In genomic region chr6:169115632-169116031, GRCh38 we compare ENCODE assay signal across 19 cellular contexts.
A peak's percentile ranks its signal among the peaks of the same experiment; 100 is the strongest.
DNase-seq lines count a peak whose midpoint lies in the region; ATAC-seq and TF ChIP-seq lines count a peak whose summit lies in the region.
"Had no signal": no experiment of that assay in that cellular context is flagged by ENCODE, and none has a peak within 500 bp of the region (broad histone marks: within the 10 kb centered on the region; RNA-seq: fewer than 3 reads in every experiment).

No MANE protein-coding gene starts in this region.

- ATAC-seq in HG03159 (IDR thresholded peaks at IDR 0.05; ENCODE audit: unreplicated experiment) (peak; percentile 46), GM21737 (IDR thresholded peaks at IDR 0.05; ENCODE audit: unreplicated experiment) (no peak)
- ATAC-seq: activated T-cell treated with anti-CD3 and anti-CD28 coated beads, Interleukin-2, amount 50 U/mL, for 4 hours; mucosa of descending colon had no signal

- H3K4me1 ChIP-seq in uterus (no peaks in the 10 kb centered on the region), sigmoid colon (no peaks in the 10 kb centered on the region)
- H3K4me1 ChIP-seq: colonic mucosa, heart right ventricle had no signal

- H3K27me3 ChIP-seq in uterus, result no peaks in the 10 kb centered on the region
- no peaks in the 10 kb centered on the region for H3K27me3 ChIP-seq in sigmoid colon
- H3K27me3 ChIP-seq: colonic mucosa, ovary, SJCRH30 had no signal

- no peak for TF ChIP-seq POLR2A in uterus (IDR thresholded peaks at IDR 0.05)
- no peak for TF ChIP-seq POLR2A in sigmoid colon (IDR thresholded peaks at IDR 0.05)

- H3K36me3 ChIP-seq in uterus, result no peaks in the 10 kb centered on the region
- H3K36me3 ChIP-seq in sigmoid colon, result no peaks in the 10 kb centered on the region
- H3K36me3 ChIP-seq: colonic mucosa, heart right ventricle, ovary, SJCRH30 had no signal

- no peak overlapping the region for H3K4me3 ChIP-seq in cardiac fibroblast (replicated peaks in 1 of 2; ENCODE audit: low read depth in 2 of 2, low read length in 2 of 2)
- no peak overlapping the region for H3K4me3 ChIP-seq in uterus
- no peak overlapping the region for H3K4me3 ChIP-seq in sigmoid colon
- H3K4me3 ChIP-seq: colonic mucosa, heart right ventricle, mucosa of descending colon, ovary, SJCRH30 had no signal

- DNase-seq in SIG-M5 treated with dmso at 0.1 percent for 504 hours (lab: John Stamatoyannopoulos, UW; ENCODE audit: unreplicated experiment) (peak; percentile 19), SIG-M5 (lab: John Stamatoyannopoulos, UW) (no peak), cardiac fibroblast (ENCODE audit: low read depth in 2 of 2) (peak; percentile 34 to 38), uterus (no peak), sigmoid colon (no peak)
- DNase-seq in activated CD8-positive, alpha-beta memory T cell treated with anti-CD3 and anti-CD28 coated beads, Interleukin-2, amount 50 U/mL, for 48 hours, result no peak
- DNase-seq: activated CD4-positive, alpha-beta T cell treated with anti-CD3 and anti-CD28 coated beads, Interleukin-2, amount 50 U/mL, for 1 hour; activated T-cell treated with anti-CD3 and anti-CD28 coated beads, Interleukin-2, amount 50 U/mL, for 4 hours; amniotic stem cell; CD4-positive, alpha-beta memory T cell; colonic mucosa; heart right ventricle; kidney glomerular epithelial cell; mucosa of descending colon; ovary; SJCRH30; stimulated activated CD4-positive, alpha-beta T cell treated with anti-CD3 and anti-CD28 coated beads, Interleukin-12 subunit alpha, Interleukin-12 subunit beta, amount 100 ng/mL, for 4 hours had no signal

- intact Hi-C loops in uterus (cut with DNase I; ENCODE audit: low total_unique reads) (no loop called here), sigmoid colon (cut with DNase I) (no loop called here)

- TF ChIP-seq EP300 in sigmoid colon (IDR thresholded peaks at IDR 0.05), result no peak

- 77 to 79% methylated on average over 3 of the region's 3 CpGs for WGBS in sigmoid colon, 2 donors

- H3K9me3 ChIP-seq in uterus, result no peaks in the 10 kb centered on the region
- no peaks in the 10 kb centered on the region for H3K9me3 ChIP-seq in sigmoid colon
- H3K9me3 ChIP-seq: colonic mucosa, mucosa of descending colon, ovary, SJCRH30 had no signal

- TF ChIP-seq CTCF in cardiac fibroblast (IDR thresholded peaks at IDR 0.05; ENCODE audit: low read depth, low read length) (no peak), uterus (IDR thresholded peaks at IDR 0.05) (no peak), sigmoid colon (IDR thresholded peaks at IDR 0.05) (no peak)

- H3K27ac ChIP-seq in uterus (peak overlapping the region; percentile 21 to 35), sigmoid colon (no peak overlapping the region)
- H3K27ac ChIP-seq: colonic mucosa, heart right ventricle, ovary, SJCRH30 had no signal

Comparison
In these comparisons a context has a peak if more than half of its experiments do, and no peak if none do; other contexts are left out.
1. DNase-seq: peak in SIG-M5 treated with dmso at 0.1 percent for 504 hours (single experiment) and cardiac fibroblast (2 of 2); none in SIG-M5 (single experiment), uterus (0 of 2), sigmoid colon (single experiment) and activated CD8-positive, alpha-beta memory T cell treated with anti-CD3 and anti-CD28 coated beads, Interleukin-2, amount 50 U/mL, for 48 hours (single experiment).
2. H3K27ac ChIP-seq: peak in uterus (2 of 2); none in sigmoid colon (0 of 4).